In the genomic region with DNA sequence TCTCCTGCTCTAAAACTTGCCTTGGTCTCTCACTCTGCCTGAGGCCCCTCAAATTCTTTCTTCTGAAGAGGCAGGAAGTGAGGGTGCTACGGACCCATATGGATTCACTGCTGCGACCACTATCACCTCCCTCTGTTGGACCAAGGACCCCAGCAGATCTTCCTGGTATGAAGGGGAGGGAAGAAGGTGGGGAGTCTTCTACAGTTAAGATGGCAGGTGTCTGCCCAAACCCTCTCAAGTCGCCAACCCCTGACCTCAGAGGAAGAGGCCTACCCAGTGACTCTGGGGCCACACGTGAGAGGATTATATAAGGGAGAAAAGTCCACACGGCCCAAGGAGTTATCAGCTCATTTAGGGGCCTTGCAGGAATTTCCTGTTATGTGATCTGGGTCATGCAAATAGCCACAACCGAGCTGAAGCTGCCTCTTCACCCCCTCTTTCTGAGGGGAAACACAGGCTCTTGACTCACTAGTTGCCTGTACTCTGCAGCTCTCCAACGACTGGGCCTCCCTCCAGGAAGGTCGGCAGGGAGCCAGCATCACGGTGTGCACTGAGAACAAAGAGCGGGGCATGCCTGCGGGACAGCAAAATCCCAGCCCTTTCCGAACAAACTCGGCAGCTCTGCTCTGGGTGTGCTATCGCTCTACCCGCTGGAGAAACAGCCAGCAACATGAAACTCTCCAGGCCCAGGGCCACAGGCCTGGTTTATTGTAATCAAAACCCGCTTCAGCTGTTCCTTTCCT, we compare ENCODE assay signal across 8 cellular contexts.
DNase-seq lines count a peak whose midpoint lies in the region; ATAC-seq and TF ChIP-seq lines count a peak whose summit lies in the region.

No MANE protein-coding gene starts in this region.

- no peak overlapping the region for H3K27ac Mint-ChIP-seq in activated naive CD8-positive, alpha-beta T cell treated with anti-CD3 and anti-CD28 coated beads, Interleukin-2, amount 50 U/mL, for 24 hours
- peak overlapping the region; percentile 78 for H3K27ac Mint-ChIP-seq in osteocyte (ENCODE audit: unreplicated experiment)

- POLR2A ChIA-PET in GM10248 (lab: Yijun Ruan, JAX), result no interaction called here

- no peaks in the 10 kb centered on the region for H3K36me3 Mint-ChIP-seq in activated naive CD8-positive, alpha-beta T cell treated with anti-CD3 and anti-CD28 coated beads, Interleukin-2, amount 50 U/mL, for 24 hours (ENCODE audit: low read depth)
- H3K36me3 Mint-ChIP-seq in osteocyte (ENCODE audit: unreplicated experiment), result peaks cover 2% of the 10 kb centered on the region

- no peaks in the 10 kb centered on the region for H3K36me3 ChIP-seq in cardiac muscle cell

- DNase-seq in GM10248 (ENCODE audit: extremely low spot score) (peak; percentile 65), LNCaP clone FGC (ENCODE audit: low read depth) (peak; percentile 63), cardiac muscle cell (ENCODE audit: low read depth in 1 of 2, low spot score in 1 of 2) (peak; percentile 56 to 98), osteocyte (ENCODE audit: extremely low spot score, unreplicated experiment) (no peak), coronary artery (ENCODE audit: low spot score) (no peak), activated gamma-delta T cell (lab: John Stamatoyannopoulos, UW) (no peak)
- peak; percentile 16 for DNase-seq in activated naive CD8-positive, alpha-beta T cell treated with anti-CD3 and anti-CD28 coated beads, Interleukin-2, amount 50 U/mL, for 24 hours
- DNase-seq in activated naive CD4-positive, alpha-beta T cell treated with anti-CD3 and anti-CD28 coated beads, Interleukin-2, amount 50 U/mL, for 16 hours, result no peak

- no peaks in the 10 kb centered on the region for H3K9me3 ChIP-seq in cardiac muscle cell (ENCODE audit: low read depth)

- peak; percentile 59 for ATAC-seq in activated naive CD8-positive, alpha-beta T cell treated with anti-CD3 and anti-CD28 coated beads, Interleukin-2, amount 50 U/mL, for 24 hours

- peaks cover 56% of the 10 kb centered on the region for H3K4me1 Mint-ChIP-seq in activated naive CD8-positive, alpha-beta T cell treated with anti-CD3 and anti-CD28 coated beads, Interleukin-2, amount 50 U/mL, for 24 hours
- peaks cover 59% of the 10 kb centered on the region for H3K4me1 Mint-ChIP-seq in osteocyte (ENCODE audit: unreplicated experiment)

- H3K4me1 ChIP-seq in cardiac muscle cell (ENCODE audit: low read depth), result peaks cover 27% of the 10 kb centered on the region

- CTCF ChIA-PET in GM10248 (lab: Yijun Ruan, JAX), result interaction anchor here (0.6 to 1.3 kb wide), 4 partner anchors 9 to 52 kb away, joined by 3 to 4 read pairs (median 3); no protein-coding TSS in a partner anchor

- no peak overlapping the region for H3K4me3 ChIP-seq in LNCaP clone FGC (ENCODE audit: low read depth, low read length)
- no peak overlapping the region for H3K4me3 ChIP-seq in cardiac muscle cell
- no peak overlapping the region for H3K4me3 ChIP-seq in coronary artery

- H3K27me3 ChIP-seq in cardiac muscle cell, result no peaks in the 10 kb centered on the region

- TF ChIP-seq CTCF in GM10248 (IDR thresholded peaks at IDR 0.05; ENCODE audit: control extremely low read depth, extremely low read depth, low read depth, missing control alignments), result no peak
- no peak for TF ChIP-seq CTCF in LNCaP clone FGC (IDR thresholded peaks at IDR 0.05; ENCODE audit: control insufficient read depth, extremely low read depth, insufficient read depth)
- TF ChIP-seq CTCF in cardiac muscle cell (IDR thresholded peaks at IDR 0.05; ENCODE audit: low read depth, low read length), result no peak
- no peak for TF ChIP-seq CTCF in osteocyte (IDR thresholded peaks at IDR 0.05)
- no peak for TF ChIP-seq CTCF in coronary artery (IDR thresholded peaks at IDR 0.05)

- no peak overlapping the region for H3K4me3 Mint-ChIP-seq in activated naive CD8-positive, alpha-beta T cell treated with anti-CD3 and anti-CD28 coated beads, Interleukin-2, amount 50 U/mL, for 24 hours
- no peak overlapping the region for H3K4me3 Mint-ChIP-seq in osteocyte (ENCODE audit: unreplicated experiment)

- H3K27me3 Mint-ChIP-seq in activated naive CD8-positive, alpha-beta T cell treated with anti-CD3 and anti-CD28 coated beads, Interleukin-2, amount 50 U/mL, for 24 hours, result no peaks in the 10 kb centered on the region
- H3K27me3 Mint-ChIP-seq in osteocyte (ENCODE audit: unreplicated experiment), result no peaks in the 10 kb centered on the region

- no peaks in the 10 kb centered on the region for H3K9me3 Mint-ChIP-seq in activated naive CD8-positive, alpha-beta T cell treated with anti-CD3 and anti-CD28 coated beads, Interleukin-2, amount 50 U/mL, for 24 hours
- no peaks in the 10 kb centered on the region for H3K9me3 Mint-ChIP-seq in osteocyte (ENCODE audit: unreplicated experiment)

- H3K27ac ChIP-seq in cardiac muscle cell, result peak overlapping the region; percentile 7
- peak overlapping the region in 1 of 2 donors; percentile 50 for H3K27ac ChIP-seq in coronary artery

Comparison
In these comparisons a context has a peak if more than half of its experiments do, and no peak if none do; other contexts are left out.
1. DNase-seq: peak in GM10248 (single experiment), LNCaP clone FGC (single experiment), activated naive CD8-positive, alpha-beta T cell treated with anti-CD3 and anti-CD28 coated beads, Interleukin-2, amount 50 U/mL, for 24 hours (single experiment) and cardiac muscle cell (2 of 2); none in osteocyte (single experiment), coronary artery (single experiment), activated gamma-delta T cell (single experiment) and activated naive CD4-positive, alpha-beta T cell treated with anti-CD3 and anti-CD28 coated beads, Interleukin-2, amount 50 U/mL, for 16 hours (single experiment).